Comparison of ENCODE assay signal across 15 cellular contexts in the genomic region with DNA sequence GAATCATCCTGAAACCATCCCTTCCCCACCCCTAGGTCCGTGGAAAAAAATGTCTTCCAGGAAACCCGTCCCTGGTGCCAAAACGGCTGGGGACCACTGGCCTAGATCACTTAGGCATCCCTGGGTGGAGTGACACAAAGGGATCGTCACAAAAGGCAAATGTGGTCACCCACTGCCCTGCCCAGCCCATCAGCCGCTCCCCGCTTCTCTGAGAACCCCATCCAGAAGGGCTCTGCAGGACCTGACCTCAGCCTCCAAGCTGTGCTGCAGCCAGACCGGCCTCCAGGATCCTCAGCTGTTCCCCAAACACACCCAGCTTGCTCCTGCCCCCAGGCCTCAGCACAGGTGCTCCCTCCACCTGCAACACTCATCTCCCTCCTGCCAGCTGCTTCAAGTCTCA.
A peak's percentile ranks its signal among the peaks of the same experiment; 100 is the strongest.
DNase-seq lines count a peak whose midpoint lies in the region; ATAC-seq and TF ChIP-seq lines count a peak whose summit lies in the region.
"Had no signal": no experiment of that assay in that cellular context is flagged by ENCODE, and none has a peak within 500 bp of the region (broad histone marks: within the 10 kb centered on the region; RNA-seq: fewer than 3 reads in every experiment).

No MANE protein-coding gene starts in this region.

- no peak for TF ChIP-seq CTCF in upper lobe of right lung (IDR thresholded peaks at IDR 0.05)
- TF ChIP-seq CTCF in GM23338 (conservative IDR thresholded peaks at IDR 0.05; ENCODE audit: low read depth in 2 of 2): no peak
- no peak for TF ChIP-seq CTCF in mammary epithelial cell (conservative IDR thresholded peaks at IDR 0.05 in 1 of 2, IDR thresholded peaks at IDR 0.05 in 1 of 2; ENCODE audit: extremely low read depth in 1 of 2, insufficient read depth in 1 of 2, low read depth in 1 of 2, low read length in 2 of 2)

- no peaks in the 10 kb centered on the region for H3K27me3 Mint-ChIP-seq in stimulated activated naive CD8-positive, alpha-beta T cell treated with anti-CD3 and anti-CD28 coated beads, Interleukin-15, Interleukin-2, amounts not matched to agents 100 ng/mL and 50 ng/mL, for 24 hours
- no peaks in the 10 kb centered on the region for H3K27me3 Mint-ChIP-seq in activated CD4-positive, alpha-beta memory T cell treated with anti-CD3 and anti-CD28 coated beads, Interleukin-2, amount 10 ng/mL, durations not matched to agents 7 days and 5 days
- H3K27me3 Mint-ChIP-seq in memory B cell (no peaks in the 10 kb centered on the region), GM23338 (ENCODE audit: insufficient read depth, low read depth, poor library complexity) (peaks cover 11% of the 10 kb centered on the region)

- H3K27ac ChIP-seq in upper lobe of right lung: peak overlapping the region; percentile 24
- no peak overlapping the region for H3K27ac ChIP-seq in GM23338 (ENCODE audit: low read depth)
- no peak overlapping the region for H3K27ac ChIP-seq in mammary epithelial cell (ENCODE audit: insufficient read depth, low read depth, low read length)
- H3K27ac ChIP-seq: RWPE1, tibial artery had no signal

- H3K9me3 Mint-ChIP-seq in stimulated activated naive CD8-positive, alpha-beta T cell treated with anti-CD3 and anti-CD28 coated beads, Interleukin-15, Interleukin-2, amounts not matched to agents 100 ng/mL and 50 ng/mL, for 24 hours: no peaks in the 10 kb centered on the region
- no peaks in the 10 kb centered on the region for H3K9me3 Mint-ChIP-seq in activated CD4-positive, alpha-beta memory T cell treated with anti-CD3 and anti-CD28 coated beads, Interleukin-2, amount 10 ng/mL, durations not matched to agents 7 days and 5 days
- H3K9me3 Mint-ChIP-seq in memory B cell (no peaks in the 10 kb centered on the region), GM23338 (peaks cover 33% of the 10 kb centered on the region)

- no peak for ATAC-seq in stimulated activated naive CD8-positive, alpha-beta T cell treated with anti-CD3 and anti-CD28 coated beads, Interleukin-15, Interleukin-2, amounts not matched to agents 100 U/mL and 50 U/mL, for 24 hours
- no peak for ATAC-seq in memory B cell (ENCODE audit: low read depth)
- peak; percentile 5 for ATAC-seq in upper lobe of right lung
- no peak for ATAC-seq in GM23338
- ATAC-seq: WTC11 had no signal

- no peaks in the 10 kb centered on the region for H3F3A ChIP-seq in GM23338 (replicated peaks; ENCODE audit: low read depth)

- CTCF ChIA-PET in activated CD4-positive, alpha-beta memory T cell treated with anti-CD3 and anti-CD28 coated beads, Interleukin-2, amount 10 ng/mL, durations not matched to agents 7 days and 5 days (lab: Charles Lee): no interaction called here
- CTCF ChIA-PET in mammary epithelial cell (lab: Charles Lee; ENCODE audit: low non-redundant PET): no interaction called here

- peaks cover 45% of the 10 kb centered on the region for H3K36me3 Mint-ChIP-seq in stimulated activated naive CD8-positive, alpha-beta T cell treated with anti-CD3 and anti-CD28 coated beads, Interleukin-15, Interleukin-2, amounts not matched to agents 100 ng/mL and 50 ng/mL, for 24 hours (ENCODE audit: low read depth)
- H3K36me3 Mint-ChIP-seq in activated CD4-positive, alpha-beta memory T cell treated with anti-CD3 and anti-CD28 coated beads, Interleukin-2, amount 10 ng/mL, durations not matched to agents 7 days and 5 days (ENCODE audit: low read depth): peaks cover 48% of the 10 kb centered on the region
- peaks cover 17% of the 10 kb centered on the region for H3K36me3 Mint-ChIP-seq in memory B cell
- peaks cover 19% of the 10 kb centered on the region for H3K36me3 Mint-ChIP-seq in GM23338 (ENCODE audit: low read depth)

- H4K20me1 ChIP-seq in GM23338 (replicated peaks; ENCODE audit: insufficient read depth) (no peaks in the 10 kb centered on the region), mammary epithelial cell (ENCODE audit: insufficient read depth, low read length) (no peaks in the 10 kb centered on the region)

- no peaks in the 10 kb centered on the region for H3K36me3 ChIP-seq in upper lobe of right lung
- H3K36me3 ChIP-seq in GM23338 (ENCODE audit: insufficient read depth): no peaks in the 10 kb centered on the region
- H3K36me3 ChIP-seq in mammary epithelial cell (ENCODE audit: insufficient read depth, low read length): no peaks in the 10 kb centered on the region
- H3K36me3 ChIP-seq: tibial artery had no signal

- H3K27me3 ChIP-seq in upper lobe of right lung: no peaks in the 10 kb centered on the region
- no peaks in the 10 kb centered on the region for H3K27me3 ChIP-seq in GM23338 (ENCODE audit: insufficient read depth)
- peaks cover 2% of the 10 kb centered on the region for H3K27me3 ChIP-seq in mammary epithelial cell (ENCODE audit: insufficient read depth, low read length)
- H3K27me3 ChIP-seq: tibial artery had no signal

- no TSS peak for BruUV-seq in mammary epithelial cell (replicated peaks; lab: Mats Ljungman, UMichigan)

- intact Hi-C loops in upper lobe of right lung (cut with DNase I): no loop called here
- intact Hi-C loops in mammary epithelial cell (cut with micrococcal nuclease): no loop called here

- H3K4me3 ChIP-seq in upper lobe of right lung (no peak overlapping the region), GM23338 (no peak overlapping the region), mammary epithelial cell (replicated peaks in 1 of 3; ENCODE audit: insufficient read depth in 1 of 3, low read depth in 2 of 3, low read length in 3 of 3) (no peak overlapping the region)
- H3K4me3 ChIP-seq: tibial artery had no signal

- no peak overlapping the region for H2AFZ ChIP-seq in GM23338
- H2AFZ ChIP-seq in mammary epithelial cell (ENCODE audit: low read depth, low read length): no peak overlapping the region

- no peak overlapping the region for H3K4me3 Mint-ChIP-seq in stimulated activated naive CD8-positive, alpha-beta T cell treated with anti-CD3 and anti-CD28 coated beads, Interleukin-15, Interleukin-2, amounts not matched to agents 100 ng/mL and 50 ng/mL, for 24 hours
- H3K4me3 Mint-ChIP-seq in activated CD4-positive, alpha-beta memory T cell treated with anti-CD3 and anti-CD28 coated beads, Interleukin-2, amount 10 ng/mL, durations not matched to agents 7 days and 5 days: no peak overlapping the region
- H3K4me3 Mint-ChIP-seq in memory B cell (peak overlapping the region; percentile 24), GM23338 (no peak overlapping the region)
- H3K4me3 Mint-ChIP-seq: WTC11 had no signal

- H3K4me1 Mint-ChIP-seq in stimulated activated naive CD8-positive, alpha-beta T cell treated with anti-CD3 and anti-CD28 coated beads, Interleukin-15, Interleukin-2, amounts not matched to agents 100 ng/mL and 50 ng/mL, for 24 hours (ENCODE audit: low read depth): peaks cover 96% of the 10 kb centered on the region
- H3K4me1 Mint-ChIP-seq in activated CD4-positive, alpha-beta memory T cell treated with anti-CD3 and anti-CD28 coated beads, Interleukin-2, amount 10 ng/mL, durations not matched to agents 7 days and 5 days: peaks cover 93% of the 10 kb centered on the region
- H3K4me1 Mint-ChIP-seq in memory B cell (peaks cover 60% of the 10 kb centered on the region), GM23338 (peaks cover 28% of the 10 kb centered on the region)

- H3K79me2 ChIP-seq in GM23338 (replicated peaks; ENCODE audit: insufficient read depth) (no peaks in the 10 kb centered on the region), mammary epithelial cell (ENCODE audit: insufficient read depth, low read length) (no peaks in the 10 kb centered on the region)

- in situ Hi-C loops in mammary epithelial cell (cut with MboI; ENCODE audit: low sequenced_read_pairs in 2 of 2): no loop called here

- no peak for DNase-seq in stimulated activated naive CD8-positive, alpha-beta T cell treated with anti-CD3 and anti-CD28 coated beads, Interleukin-15, Interleukin-2, amounts not matched to agents 100 U/mL and 50 U/mL, for 24 hours
- no peak for DNase-seq in activated CD4-positive, alpha-beta memory T cell treated with anti-CD3 and anti-CD28 coated beads, Interleukin-2, amount 10 ng/mL, durations not matched to agents 7 days and 5 days
- DNase-seq in memory B cell (ENCODE audit: low spot score in 2 of 2): no peak
- DNase-seq in upper lobe of right lung: no peak
- no peak for DNase-seq in GM23338 (ENCODE audit: low spot score)
- no peak for DNase-seq in NCI-H1048 (lab: John Stamatoyannopoulos, UW)
- no peak for DNase-seq in mammary epithelial cell
- DNase-seq: caudate nucleus; effector CD4-positive, alpha-beta T cell; stimulated activated CD4-positive, alpha-beta T cell treated with anti-CD3 and anti-CD28 coated beads, Interleukin-2, amount 100 ng/mL, for 48 hours; SW 1271; tibial artery had no signal

- H3K9ac ChIP-seq in mammary epithelial cell (ENCODE audit: insufficient read depth, low read length): no peak overlapping the region

- H3K9me2 ChIP-seq in GM23338 (ENCODE audit: insufficient read depth): no peaks in the 10 kb centered on the region

- H3K4me1 ChIP-seq in upper lobe of right lung (peaks cover 51% of the 10 kb centered on the region), GM23338 (ENCODE audit: insufficient read depth) (peaks cover 12% of the 10 kb centered on the region), mammary epithelial cell (ENCODE audit: insufficient read depth, low read length) (no peaks in the 10 kb centered on the region)
- H3K4me1 ChIP-seq: tibial artery had no signal

- POLR2A ChIA-PET in activated CD4-positive, alpha-beta memory T cell treated with anti-CD3 and anti-CD28 coated beads, Interleukin-2, amount 10 ng/mL, durations not matched to agents 7 days and 5 days (lab: Charles Lee): interaction anchor here (0.9 kb wide), 1 partner anchor 26 kb away, joined by 3 read pairs; no protein-coding TSS in a partner anchor

- 66% methylated on average over 7 of the region's 7 CpGs for WGBS in mammary epithelial cell (ENCODE audit: low coverage, missing lambda C conversion rate)

- H3K4me2 ChIP-seq in GM23338 (no peak overlapping the region), mammary epithelial cell (ENCODE audit: insufficient read depth, low read depth, low read length) (no peak overlapping the region)

- dilution Hi-C loops in mammary epithelial cell (cut with HindIII; ENCODE audit: low sequenced_read_pairs): loop anchor here (5.0 kb wide), 1 partner anchor 81 kb away; no protein-coding TSS in a partner anchor

- H3K27ac Mint-ChIP-seq in stimulated activated naive CD8-positive, alpha-beta T cell treated with anti-CD3 and anti-CD28 coated beads, Interleukin-15, Interleukin-2, amounts not matched to agents 100 ng/mL and 50 ng/mL, for 24 hours: peak overlapping the region; percentile 99
- peak overlapping the region; percentile 72 for H3K27ac Mint-ChIP-seq in activated CD4-positive, alpha-beta memory T cell treated with anti-CD3 and anti-CD28 coated beads, Interleukin-2, amount 10 ng/mL, durations not matched to agents 7 days and 5 days
- H3K27ac Mint-ChIP-seq in memory B cell (peak overlapping the region; percentile 67), GM23338 (no peak overlapping the region)
- H3K27ac Mint-ChIP-seq: WTC11 had no signal

- H3K9me3 ChIP-seq in upper lobe of right lung (no peaks in the 10 kb centered on the region), mammary epithelial cell (replicated peaks; ENCODE audit: insufficient read depth, low read length) (no peaks in the 10 kb centered on the region)

TF ChIP-seq in GM23338, 12 proteins besides CTCF, POLR2A, EP300 and RAD21 (continues in another document):
- TF ChIP-seq JUNB (IDR thresholded peaks at IDR 0.05; ENCODE audit: unreplicated experiment): no peak
- TF ChIP-seq CREB1 (CRISPR knock-in tag; IDR thresholded peaks at IDR 0.05; ENCODE audit: low read depth): no peak
- TF ChIP-seq ZNF331 (CRISPR knock-in tag; IDR thresholded peaks at IDR 0.05; ENCODE audit: low read depth): no peak
